In the genomic region with DNA sequence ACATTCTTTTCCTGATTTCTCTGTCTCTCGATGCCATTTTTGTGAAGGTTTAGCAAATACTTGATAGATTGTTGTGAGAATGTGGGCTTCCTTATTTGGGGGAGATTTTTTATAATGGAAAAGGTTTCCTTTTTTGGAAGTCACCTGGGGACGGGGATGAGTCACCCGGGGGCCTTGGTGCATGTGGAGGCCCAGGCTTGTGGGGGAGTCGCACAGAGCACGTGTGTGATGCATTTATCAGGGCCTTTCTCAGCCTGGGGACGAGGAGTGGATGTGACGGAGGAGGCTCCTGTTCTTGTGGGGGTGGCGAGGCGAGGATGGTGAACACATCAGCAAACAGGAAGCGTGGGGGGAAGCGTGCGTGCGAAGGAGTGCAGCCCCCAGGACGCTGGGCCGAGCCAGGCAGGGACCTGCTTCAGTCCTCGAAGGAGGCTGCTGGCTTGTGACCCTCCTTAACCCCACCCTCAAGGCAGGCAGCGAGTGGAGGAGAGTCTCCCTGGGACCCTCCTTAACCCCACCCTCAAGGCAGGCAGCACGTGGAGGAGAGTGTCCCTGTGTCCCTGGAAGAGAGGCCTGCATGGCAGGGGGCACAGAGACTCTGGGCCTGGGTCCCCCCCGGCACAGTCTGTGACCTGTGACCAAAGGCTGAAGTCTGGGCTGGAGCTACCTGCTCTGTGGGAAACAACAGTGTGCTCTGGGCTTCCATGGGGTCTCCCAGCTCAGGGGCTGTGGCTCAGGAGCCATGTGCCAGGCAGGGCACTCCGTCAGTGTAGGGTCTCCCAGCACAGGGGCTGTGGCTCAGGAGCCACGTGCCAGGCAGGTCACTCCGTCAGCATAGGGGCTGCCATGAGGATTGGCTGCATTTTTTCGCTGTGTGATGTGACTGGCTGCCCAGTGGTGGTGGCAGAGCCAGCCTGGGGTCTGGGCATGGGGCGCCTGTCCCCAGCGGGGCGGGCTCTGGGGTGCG, we compare ENCODE assay signal across 8 cellular contexts. TPM values are rescaled to one million over a fixed set of nuclear protein-coding genes. Genes with fewer than 3 reads are reported as not detected.
A peak's percentile ranks its signal among the peaks of the same experiment; 100 is the strongest.
DNase-seq lines count a peak whose midpoint lies in the region; ATAC-seq and TF ChIP-seq lines count a peak whose summit lies in the region.

No MANE protein-coding gene starts in this region.

- no peak for TF ChIP-seq CTCF in kidney epithelial cell (IDR thresholded peaks at IDR 0.05; ENCODE audit: insufficient read depth, low read length, poor library complexity, severe bottlenecking)

- ATAC-seq in HG03196 (IDR thresholded peaks at IDR 0.05; ENCODE audit: unreplicated experiment), result no peak

- H3K27me3 ChIP-seq in kidney epithelial cell (ENCODE audit: control insufficient read depth, insufficient read depth, low read length), result no peaks in the 10 kb centered on the region

- H3K36me3 ChIP-seq in kidney epithelial cell (ENCODE audit: control insufficient read depth, insufficient read depth, low read length), result no peaks in the 10 kb centered on the region

- peak; percentile 97 for DNase-seq in KBM-7
- DNase-seq in activated CD8-positive, alpha-beta memory T cell treated with anti-CD3 and anti-CD28 coated beads, Interleukin-2, amount 50 U/mL, for 4 hours, result peak; percentile 83
- DNase-seq in kidney epithelial cell (ENCODE audit: low read depth), result peak; percentile 61
- DNase-seq in stimulated activated naive CD4-positive, alpha-beta T cell (lab: John Stamatoyannopoulos, UW), result peak; percentile 24 to 66 (median 50)
- no peak for DNase-seq in mucosa of gallbladder (ENCODE audit: low spot score)
- no peak for DNase-seq in NCI-H146 treated with DMSO at 0.1 percent for 48 hours (lab: John Stamatoyannopoulos, UW; ENCODE audit: unreplicated experiment)
- DNase-seq in ureter (ENCODE audit: low spot score), result no peak

- no peak overlapping the region for H3K4me3 ChIP-seq in kidney epithelial cell (ENCODE audit: low read depth, low read length)

- in situ Hi-C loops in KBM-7 (cut with MboI; ENCODE audit: low pct_unique_long_range_greater_than_20kb, low sequenced_read_pairs), result no loop called here

RNA-seq across cellular contexts. Expression of gene AGPAT3, which starts 57.2 kb away (rescaled TPM):
- total RNA-seq in kidney epithelial cell, result 62.3 and 70.4 TPM in 2 replicates
- total RNA-seq in mucosa of gallbladder, result 107 TPM
- 84.7 TPM for total RNA-seq in ureter

Comparison
In these comparisons a context has a peak if more than half of its experiments do, and no peak if none do; other contexts are left out.
1. DNase-seq: peak in KBM-7 (single experiment), activated CD8-positive, alpha-beta memory T cell treated with anti-CD3 and anti-CD28 coated beads, Interleukin-2, amount 50 U/mL, for 4 hours (single experiment), kidney epithelial cell (single experiment) and stimulated activated naive CD4-positive, alpha-beta T cell (6 of 6); none in mucosa of gallbladder (single experiment), NCI-H146 treated with DMSO at 0.1 percent for 48 hours (single experiment) and ureter (single experiment).